14 cellular contexts compared by ENCODE assay signal in the genomic region with DNA sequence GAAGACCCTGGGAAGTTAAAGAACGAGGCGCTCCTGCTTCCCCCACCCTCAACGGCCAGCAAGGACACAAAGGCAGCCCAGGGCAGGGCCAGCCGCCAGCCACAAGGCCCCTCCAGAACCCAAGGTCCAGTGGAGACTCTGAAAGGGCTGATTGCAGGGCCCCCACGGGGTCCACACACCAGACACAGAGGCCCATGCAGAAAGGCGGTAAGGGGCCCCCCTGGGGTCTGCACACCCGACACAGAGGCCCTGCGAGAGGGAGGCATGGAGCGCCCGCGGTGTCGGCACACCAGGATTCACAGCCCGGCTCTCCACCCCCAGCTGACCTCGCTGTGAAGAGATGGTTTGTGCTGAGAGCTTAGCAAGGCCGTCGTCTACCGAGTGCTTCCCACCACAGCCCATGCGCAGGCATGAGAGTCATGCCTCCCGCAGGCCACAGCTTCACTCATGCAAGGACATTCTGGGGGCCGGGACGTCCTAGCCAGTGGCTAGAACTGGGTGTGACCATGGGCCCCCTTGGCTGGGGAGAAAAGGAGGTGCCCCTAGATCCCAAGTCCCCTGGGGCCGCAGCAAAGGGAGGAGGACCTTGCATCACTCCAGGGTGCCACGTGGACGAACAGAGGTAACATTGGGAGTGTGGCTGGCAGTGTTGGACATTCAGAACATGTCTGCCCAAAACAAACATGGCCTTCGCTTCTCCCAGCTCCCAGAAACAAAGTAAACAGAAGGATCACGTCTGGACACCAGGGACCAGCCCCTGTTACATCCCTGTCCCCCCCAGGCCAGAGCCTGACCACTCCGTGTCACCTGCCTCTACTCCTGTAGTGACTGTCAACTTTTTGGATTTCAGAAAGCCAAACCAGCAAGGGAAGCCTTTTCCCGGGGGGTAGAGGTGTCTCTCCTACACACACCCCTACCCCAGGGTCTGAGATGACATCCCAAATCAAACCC. TPM values are rescaled to one million over a fixed set of nuclear protein-coding genes. Genes with fewer than 3 reads are reported as not detected.
DNase-seq lines count a peak whose midpoint lies in the region; ATAC-seq and TF ChIP-seq lines count a peak whose summit lies in the region.
"Had no signal": no experiment of that assay in that cellular context is flagged by ENCODE, and none has a peak within 500 bp of the region (broad histone marks: within the 10 kb centered on the region; RNA-seq: fewer than 3 reads in every experiment).

No MANE protein-coding gene starts in this region.

- H3K79me2 ChIP-seq in hepatocyte (peaks cover 98% of the 10 kb centered on the region), mammary epithelial cell (ENCODE audit: insufficient read depth, low read length) (peaks cover 84% of the 10 kb centered on the region)

- H3K4me1 Mint-ChIP-seq in activated T-helper 2 cell treated with anti-CD3 and anti-CD28 coated beads, Interferon-gamma antibody, Interleukin-2, Interleukin-4, amounts not matched to agents 10 μg/mL and 5 μg/mL and 100 μg/mL, durations not matched to agents 14 hours and 24 hours and 36 hours (ENCODE audit: low read depth): peaks cover 12% of the 10 kb centered on the region

- peaks cover 22% of the 10 kb centered on the region for H3K4me1 ChIP-seq in right cardiac atrium (ENCODE audit: control insufficient read depth, insufficient read depth, low read length)
- H3K4me1 ChIP-seq in hepatocyte (ENCODE audit: insufficient read depth): peaks cover 52% of the 10 kb centered on the region
- H3K4me1 ChIP-seq in ovary (ENCODE audit: insufficient read depth): peaks cover 43% of the 10 kb centered on the region
- peaks cover 35% of the 10 kb centered on the region for H3K4me1 ChIP-seq in mammary epithelial cell (ENCODE audit: insufficient read depth, low read length)

- 72% methylated on average over 28 of the region's 28 CpGs for WGBS in right cardiac atrium
- 83% methylated on average over 28 of the region's 28 CpGs for WGBS in hepatocyte (ENCODE audit: low lambda C conversion rate, missing lambda C conversion rate)
- 55 to 67% (median 57%) methylated on average over 25 to 28 of the region's 28 CpGs for WGBS in ovary, 3 donors
- WGBS in mammary epithelial cell (ENCODE audit: low coverage, missing lambda C conversion rate): 98% methylated on average over 21 of the region's 28 CpGs

- no peak overlapping the region for H3K9ac ChIP-seq in mammary epithelial cell (ENCODE audit: insufficient read depth, low read length)

- no peak for ATAC-seq in right cardiac atrium
- no peak for ATAC-seq in left ventricle myocardium superior
- ATAC-seq in GM18498 (IDR thresholded peaks at IDR 0.05; ENCODE audit: unreplicated experiment): no peak
- ATAC-seq: natural killer cell had no signal

- H3K36me3 ChIP-seq in hepatocyte (replicated peaks; ENCODE audit: insufficient read depth, low read depth) (no peaks in the 10 kb centered on the region), ovary (no peaks in the 10 kb centered on the region), mammary epithelial cell (ENCODE audit: insufficient read depth, low read length) (no peaks in the 10 kb centered on the region)

- H3K4me3 ChIP-seq in right cardiac atrium (ENCODE audit: low read length) (no peak overlapping the region), hepatocyte (no peak overlapping the region), ovary (no peak overlapping the region), mammary epithelial cell (replicated peaks in 1 of 3; ENCODE audit: insufficient read depth in 1 of 3, low read depth in 2 of 3, low read length in 3 of 3) (no peak overlapping the region)

- no peaks in the 10 kb centered on the region for H3K9me3 Mint-ChIP-seq in activated T-helper 2 cell treated with anti-CD3 and anti-CD28 coated beads, Interferon-gamma antibody, Interleukin-2, Interleukin-4, amounts not matched to agents 10 μg/mL and 5 μg/mL and 100 μg/mL, durations not matched to agents 14 hours and 24 hours and 36 hours
- H3K9me3 Mint-ChIP-seq: natural killer cell had no signal

- DNase-seq in right cardiac atrium (peak in 2 of 3 donors; percentile 49 to 53), left ventricle myocardium superior (no peak), hepatocyte (ENCODE audit: low spot score) (no peak), ovary (peak in 3 of 5 donors; percentile 8 to 36 (median 18)), mammary epithelial cell (no peak), C1 segment of cervical spinal cord (lab: John Stamatoyannopoulos, UW) (no peak)
- no peak for DNase-seq in activated T-helper 2 cell treated with anti-CD3 and anti-CD28 coated beads, Interferon-gamma antibody, Interleukin-2, Interleukin-4, amounts not matched to agents 10 μg/mL and 5 μg/mL and 100 μg/mL, durations not matched to agents 14 hours and 24 hours and 36 hours (ENCODE audit: low spot score)
- DNase-seq: activated T-cell treated with anti-CD3 and anti-CD28 coated beads for 4 hours; effector CD8-positive, alpha-beta T cell; natural killer cell; NCI-H1092; NCI-H2227 treated with DMSO at 0.1 percent for 48 hours; stimulated activated CD4-positive, alpha-beta T cell treated with anti-CD3 and anti-CD28 coated beads, Interleukin-12 subunit alpha, Interleukin-12 subunit beta, amount 100 ng/mL, for 4 hours had no signal

- in situ Hi-C loops in mammary epithelial cell (cut with MboI; ENCODE audit: low sequenced_read_pairs in 2 of 2): no loop called here

- H3K36me3 Mint-ChIP-seq in activated T-helper 2 cell treated with anti-CD3 and anti-CD28 coated beads, Interferon-gamma antibody, Interleukin-2, Interleukin-4, amounts not matched to agents 10 μg/mL and 5 μg/mL and 100 μg/mL, durations not matched to agents 14 hours and 24 hours and 36 hours (ENCODE audit: low read depth): peaks cover under 1% of the 10 kb centered on the region
- H3K36me3 Mint-ChIP-seq: natural killer cell had no signal

- no peak for TF ChIP-seq POLR2A in ovary (IDR thresholded peaks at IDR 0.05)

- H3K27me3 Mint-ChIP-seq in activated T-helper 2 cell treated with anti-CD3 and anti-CD28 coated beads, Interferon-gamma antibody, Interleukin-2, Interleukin-4, amounts not matched to agents 10 μg/mL and 5 μg/mL and 100 μg/mL, durations not matched to agents 14 hours and 24 hours and 36 hours (ENCODE audit: low read depth): no peaks in the 10 kb centered on the region

- H2AFZ ChIP-seq in hepatocyte: no peak overlapping the region
- no peak overlapping the region for H2AFZ ChIP-seq in mammary epithelial cell (ENCODE audit: low read depth, low read length)

- H3K27ac ChIP-seq in right cardiac atrium (ENCODE audit: low read length) (no peak overlapping the region), hepatocyte (no peak overlapping the region), ovary (no peak overlapping the region), mammary epithelial cell (ENCODE audit: insufficient read depth, low read depth, low read length) (no peak overlapping the region)

- TF ChIP-seq EP300 in ovary (IDR thresholded peaks at IDR 0.05): no peak

- H3K9me3 ChIP-seq in right cardiac atrium (ENCODE audit: control insufficient read depth, low read length) (no peaks in the 10 kb centered on the region), hepatocyte (ENCODE audit: low read depth) (no peaks in the 10 kb centered on the region), ovary (no peaks in the 10 kb centered on the region), mammary epithelial cell (replicated peaks; ENCODE audit: insufficient read depth, low read length) (no peaks in the 10 kb centered on the region)

- no peaks in the 10 kb centered on the region for H3K9me2 ChIP-seq in hepatocyte (replicated peaks; ENCODE audit: insufficient read depth)

- peak overlapping the region; percentile 25 for H3K4me2 ChIP-seq in hepatocyte
- H3K4me2 ChIP-seq in mammary epithelial cell (ENCODE audit: insufficient read depth, low read depth, low read length): no peak overlapping the region

- H3K4me3 Mint-ChIP-seq in activated T-helper 2 cell treated with anti-CD3 and anti-CD28 coated beads, Interferon-gamma antibody, Interleukin-2, Interleukin-4, amounts not matched to agents 10 μg/mL and 5 μg/mL and 100 μg/mL, durations not matched to agents 14 hours and 24 hours and 36 hours (ENCODE audit: low read depth): no peak overlapping the region
- H3K4me3 Mint-ChIP-seq: natural killer cell had no signal

- no TSS peak for BruUV-seq in mammary epithelial cell (replicated peaks; lab: Mats Ljungman, UMichigan)

- H3K27ac Mint-ChIP-seq in activated T-helper 2 cell treated with anti-CD3 and anti-CD28 coated beads, Interferon-gamma antibody, Interleukin-2, Interleukin-4, amounts not matched to agents 10 μg/mL and 5 μg/mL and 100 μg/mL, durations not matched to agents 14 hours and 24 hours and 36 hours: no peak overlapping the region

- CTCF ChIA-PET in mammary epithelial cell (lab: Charles Lee; ENCODE audit: low non-redundant PET): no interaction called here

- TF ChIP-seq CTCF in hepatocyte (IDR thresholded peaks at IDR 0.05; ENCODE audit: poor library complexity) (no peak), ovary (IDR thresholded peaks at IDR 0.05) (no peak), mammary epithelial cell (conservative IDR thresholded peaks at IDR 0.05 in 1 of 2, IDR thresholded peaks at IDR 0.05 in 1 of 2; ENCODE audit: extremely low read depth in 1 of 2, insufficient read depth in 1 of 2, low read depth in 1 of 2, low read length in 2 of 2) (no peak)

- H4K20me1 ChIP-seq in hepatocyte (ENCODE audit: insufficient read depth, poor library complexity, severe bottlenecking): peaks cover 98% of the 10 kb centered on the region
- H4K20me1 ChIP-seq in mammary epithelial cell (ENCODE audit: insufficient read depth, low read length): no peaks in the 10 kb centered on the region

- intact Hi-C loops in right cardiac atrium (cut with DNase I) (no loop called here), left ventricle myocardium superior (cut with micrococcal nuclease) (no loop called here), ovary (cut with DNase I) (no loop called here), mammary epithelial cell (cut with micrococcal nuclease) (no loop called here)
- intact Hi-C loops in activated T-helper 2 cell treated with anti-CD3 and anti-CD28 coated beads, Interferon-gamma antibody, Interleukin-2, Interleukin-4, amounts not matched to agents 10 μg/mL and 5 μg/mL and 100 μg/mL, durations not matched to agents 14 hours and 24 hours and 36 hours (cut with micrococcal nuclease): no loop called here

- dilution Hi-C loops in mammary epithelial cell (cut with HindIII; ENCODE audit: low sequenced_read_pairs): no loop called here

- H3K27me3 ChIP-seq in right cardiac atrium (ENCODE audit: control insufficient read depth, insufficient read depth) (no peaks in the 10 kb centered on the region), hepatocyte (no peaks in the 10 kb centered on the region), ovary (no peaks in the 10 kb centered on the region), mammary epithelial cell (ENCODE audit: insufficient read depth, low read length) (no peaks in the 10 kb centered on the region)

RNA-seq across cellular contexts. Expression of gene BRD3, which starts 9.8 kb away (rescaled TPM):
- total RNA-seq in right cardiac atrium (10 to 100 TPM; 27.4 to 37.3 (median 31.5) TPM), left ventricle myocardium superior (28.7 TPM), hepatocyte (9.0 and 14.8 TPM in 2 replicates), ovary (10 to 100 TPM; 15.9 to 52.1 (median 39.2) TPM), mammary epithelial cell (10 to 100 TPM in 1 of 2 donors, 1 to 10 TPM in 1; 3.3 to 17.3 TPM)
- polyA plus RNA-seq in right cardiac atrium (13.0 TPM), hepatocyte (25.7 and 29.6 TPM in 2 replicates), ovary (10 to 100 TPM; 14.9 to 17.1 TPM), mammary epithelial cell (5.6 TPM)
- 5.5 TPM for polyA minus RNA-seq in mammary epithelial cell
- 37.4 and 43.3 TPM in 2 replicates for total RNA-seq in activated T-helper 2 cell treated with anti-CD3 and anti-CD28 coated beads, Interferon-gamma antibody, Interleukin-2, Interleukin-4, amounts not matched to agents 10 μg/mL and 5 μg/mL and 100 μg/mL, durations not matched to agents 14 hours and 24 hours and 36 hours

RNA-seq across cellular contexts. Expression of gene BRD3OS, which starts 32.7 kb away (rescaled TPM):
- total RNA-seq in right cardiac atrium: 10 to 100 TPM in 3 of 4 donors, 1 to 10 TPM in 1; 9.2 to 12.1 (median 11.2) TPM
- 4.7 TPM for polyA plus RNA-seq in right cardiac atrium
- total RNA-seq in left ventricle myocardium superior: 4.7 TPM
- 13.4 and 14.9 TPM in 2 replicates for total RNA-seq in hepatocyte
- polyA plus RNA-seq in hepatocyte: 13.3 and 13.4 TPM in 2 replicates
- total RNA-seq in ovary: 10 to 100 TPM; 14.5 to 26.3 (median 21.1) TPM
- polyA plus RNA-seq in ovary: 10 to 100 TPM; 17.1 to 28.1 TPM
- 10 to 100 TPM; 18.6 to 26.7 TPM for total RNA-seq in mammary epithelial cell
- 15.2 TPM for polyA plus RNA-seq in mammary epithelial cell
- polyA minus RNA-seq in mammary epithelial cell: 4.5 TPM
- 12.3 and 15.8 TPM in 2 replicates for total RNA-seq in activated T-helper 2 cell treated with anti-CD3 and anti-CD28 coated beads, Interferon-gamma antibody, Interleukin-2, Interleukin-4, amounts not matched to agents 10 μg/mL and 5 μg/mL and 100 μg/mL, durations not matched to agents 14 hours and 24 hours and 36 hours

Comparison
In these comparisons a context has a peak if more than half of its experiments do, and no peak if none do; other contexts are left out.
1. DNase-seq: peak in right cardiac atrium (2 of 3) and ovary (3 of 5); none in left ventricle myocardium superior (single experiment), hepatocyte (single experiment), mammary epithelial cell (single experiment), C1 segment of cervical spinal cord (0 of 14) and activated T-helper 2 cell treated with anti-CD3 and anti-CD28 coated beads, Interferon-gamma antibody, Interleukin-2, Interleukin-4, amounts not matched to agents 10 μg/mL and 5 μg/mL and 100 μg/mL, durations not matched to agents 14 hours and 24 hours and 36 hours (single experiment).